Comparison of ENCODE assay signal across 23 cellular contexts in the genomic region with DNA sequence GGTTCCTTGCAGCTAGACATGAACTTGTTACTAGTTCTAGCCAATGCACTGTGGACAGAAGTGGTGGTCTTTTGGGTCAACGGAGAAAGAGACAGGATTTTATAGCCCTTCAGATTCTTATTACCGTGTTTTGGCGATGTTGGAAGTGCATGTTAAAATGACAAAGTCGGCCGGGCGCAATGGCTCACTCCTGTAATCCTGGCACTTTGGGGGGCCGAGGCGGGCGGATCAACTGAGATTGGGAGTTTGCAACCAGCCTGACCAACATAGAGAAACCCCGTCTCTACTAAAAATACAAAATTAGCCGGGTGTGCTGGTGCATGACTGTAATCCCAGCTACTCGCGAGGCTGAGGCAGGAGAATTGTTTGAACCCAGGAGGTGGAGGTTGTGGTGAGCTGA.
"Had no signal": no experiment of that assay in that cellular context is flagged by ENCODE, and none has a peak within 500 bp of the region (broad histone marks: within the 10 kb centered on the region; RNA-seq: fewer than 3 reads in every experiment).

No MANE protein-coding gene starts in this region.

- H3K4me1 ChIP-seq: colonic mucosa, esophagus muscularis mucosa, esophagus squamous epithelium, foreskin keratinocyte, gastrocnemius medialis, gastroesophageal sphincter, heart left ventricle had no signal

- H3K4me3 ChIP-seq: colonic mucosa, coronary artery, dorsolateral prefrontal cortex, esophagus muscularis mucosa, esophagus squamous epithelium, gastrocnemius medialis, gastroesophageal sphincter, heart left ventricle had no signal

- ATAC-seq: effector memory CD8-positive, alpha-beta T cell; esophagus mucosa; foreskin keratinocyte; gastrocnemius medialis; gastroesophageal sphincter; heart left ventricle had no signal

- H3K9me3 ChIP-seq: colonic mucosa, esophagus muscularis mucosa, esophagus squamous epithelium, gastrocnemius medialis, gastroesophageal sphincter, heart left ventricle had no signal

- DNase-seq: colonic mucosa; cortex of kidney; dermis blood vessel endothelial cell; dorsolateral prefrontal cortex; effector CD4-positive, alpha-beta T cell; effector CD8-positive, alpha-beta T cell; effector memory CD4-positive, alpha-beta T cell; effector memory CD8-positive, alpha-beta T cell; endodermal cell; erythroblast; esophagus squamous epithelium; foreskin fibroblast; foreskin keratinocyte; foreskin melanocyte; gastrocnemius medialis; glutamatergic neuron; head of caudate nucleus; heart left ventricle had no signal

- H3K27ac ChIP-seq: colonic mucosa, coronary artery, dorsolateral prefrontal cortex, epithelial cell of prostate, esophagus muscularis mucosa, esophagus squamous epithelium, foreskin keratinocyte, gastrocnemius medialis, gastroesophageal sphincter, heart left ventricle had no signal

- H3K36me3 ChIP-seq: colonic mucosa, esophagus muscularis mucosa, esophagus squamous epithelium, gastrocnemius medialis, gastroesophageal sphincter, heart left ventricle had no signal

- H3K27me3 ChIP-seq: colonic mucosa, dorsolateral prefrontal cortex, foreskin keratinocyte, gastrocnemius medialis, heart left ventricle had no signal
